22 cellular contexts compared by ENCODE assay signal in the genomic region with DNA sequence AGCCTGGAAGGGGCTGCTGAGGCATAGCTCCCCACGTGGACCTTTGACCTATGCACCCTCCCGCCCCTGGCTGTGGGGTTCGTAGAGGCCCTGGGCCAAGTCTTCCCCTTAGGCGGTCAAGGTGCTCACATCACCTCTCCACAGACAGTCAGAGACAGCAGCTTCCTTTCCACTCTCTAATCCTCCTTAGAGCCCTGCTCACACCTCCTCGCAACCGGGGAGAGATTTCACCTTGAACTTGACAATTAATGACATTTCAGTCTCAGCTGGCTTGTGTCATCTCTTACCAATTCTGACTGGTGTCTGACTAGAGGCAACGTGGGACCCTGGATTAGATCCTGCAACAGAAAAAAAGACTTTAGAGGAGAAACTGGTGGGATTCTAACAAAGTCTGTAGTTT.
A peak's percentile ranks its signal among the peaks of the same experiment; 100 is the strongest.
DNase-seq lines count a peak whose midpoint lies in the region; ATAC-seq, FAIRE-seq and TF ChIP-seq lines count a peak whose summit lies in the region.
"Had no signal": no experiment of that assay in that cellular context is flagged by ENCODE, and none has a peak within 500 bp of the region (broad histone marks: within the 10 kb centered on the region; RNA-seq: fewer than 3 reads in every experiment).

No MANE protein-coding gene starts in this region.

- H4K20me1 ChIP-seq in OCI-LY7 (ENCODE audit: insufficient read depth, low read length) (no peaks in the 10 kb centered on the region), neural cell (ENCODE audit: insufficient read depth) (no peaks in the 10 kb centered on the region)

- H3K9me2 ChIP-seq in OCI-LY7 (ENCODE audit: insufficient read depth, low read length) (no peaks in the 10 kb centered on the region), neural cell (ENCODE audit: insufficient read depth, low read length) (no peaks in the 10 kb centered on the region)

- TF ChIP-seq CTCF in OCI-LY7 (conservative IDR thresholded peaks at IDR 0.05; ENCODE audit: low read length) = no peak
- no peak for TF ChIP-seq CTCF in neural cell (IDR thresholded peaks at IDR 0.05; ENCODE audit: poor library complexity, severe bottlenecking)

- H3K9me3 ChIP-seq in OCI-LY7 (ENCODE audit: low read length) (peaks cover 8% of the 10 kb centered on the region), neural cell (ENCODE audit: low read length) (no peaks in the 10 kb centered on the region)
- H3K9me3 ChIP-seq: HAP-1, left lung, prostate gland, testis, uterus had no signal

- H3K79me2 ChIP-seq in OCI-LY7 (ENCODE audit: insufficient read depth, low read depth, low read length) (no peaks in the 10 kb centered on the region), neural cell (replicated peaks; ENCODE audit: insufficient read depth, low read length) (no peaks in the 10 kb centered on the region)

- H2AFZ ChIP-seq in OCI-LY7 (ENCODE audit: low read length) = peak overlapping the region; percentile 69
- H2AFZ ChIP-seq in neural cell (ENCODE audit: low read depth, low read length) = no peak overlapping the region

- no peak overlapping the region for H3K4me3 Mint-ChIP-seq in activated CD8-positive, alpha-beta memory T cell treated with anti-CD3 and anti-CD28 coated beads, Interleukin-2, amount 10 ng/mL, durations not matched to agents 7 days and 5 days
- H3K4me3 Mint-ChIP-seq in activated naive CD8-positive, alpha-beta T cell treated with anti-CD3 and anti-CD28 coated beads for 36 hours = no peak overlapping the region
- H3K4me3 Mint-ChIP-seq: immature natural killer cell had no signal

- H3K9ac ChIP-seq in neural cell (ENCODE audit: low read length) = peak overlapping the region; percentile 12

- CTCF ChIA-PET in activated CD8-positive, alpha-beta memory T cell treated with anti-CD3 and anti-CD28 coated beads, Interleukin-2, amount 10 ng/mL, durations not matched to agents 7 days and 5 days (lab: Charles Lee) = no interaction called here
- CTCF ChIA-PET in OCI-LY7 (lab: Charles Lee; ENCODE audit: unreplicated experiment) = no interaction called here

- POLR2A ChIA-PET in OCI-LY7 (lab: Charles Lee) = interaction anchor here (0.6 to 1.9 kb wide), 4 partner anchors 13 to 83 kb away, joined by 3 to 5 read pairs (median 4); no protein-coding TSS in a partner anchor

- H3K36me3 ChIP-seq in OCI-LY7 (ENCODE audit: insufficient read depth, low read length) = no peaks in the 10 kb centered on the region; the same call in 1 of the 2 replicates
- no peaks in the 10 kb centered on the region for H3K36me3 ChIP-seq in neural cell (ENCODE audit: insufficient read depth, low read length)
- H3K36me3 ChIP-seq: HAP-1, left lung, prostate gland, uterus had no signal

- ATAC-seq in activated CD8-positive, alpha-beta memory T cell treated with anti-CD3 and anti-CD28 coated beads, Interleukin-2, amount 10 ng/mL, durations not matched to agents 7 days and 5 days = no peak
- ATAC-seq: foreskin keratinocyte, left lung, SK-N-SH treated with all-trans-retinoic acid at 6 μM for 48 hours had no signal

- H3K36me3 Mint-ChIP-seq in activated CD8-positive, alpha-beta memory T cell treated with anti-CD3 and anti-CD28 coated beads, Interleukin-2, amount 10 ng/mL, durations not matched to agents 7 days and 5 days = no peaks in the 10 kb centered on the region
- H3K36me3 Mint-ChIP-seq in activated naive CD8-positive, alpha-beta T cell treated with anti-CD3 and anti-CD28 coated beads for 36 hours = no peaks in the 10 kb centered on the region
- H3K36me3 Mint-ChIP-seq: immature natural killer cell had no signal

- FAIRE-seq in HTR-8/SVneo (lab: Jason Lieb, UNC) = no peak
- FAIRE-seq: G401.6 had no signal

- H3K27me3 ChIP-seq in neural cell (ENCODE audit: insufficient read depth, low read depth, low read length) = no peaks in the 10 kb centered on the region
- H3K27me3 ChIP-seq: testis, uterus had no signal

- H3K27ac ChIP-seq in OCI-LY7 (ENCODE audit: low read depth, low read length, poor library complexity, severe bottlenecking) = no peak overlapping the region
- peak overlapping the region; percentile 34 for H3K27ac ChIP-seq in neural cell (ENCODE audit: low read length)
- H3K27ac ChIP-seq: C4-2B, foreskin keratinocyte, left lung, prostate gland, RWPE1, testis, uterus had no signal

- BruUV-seq in OCI-LY7 (replicated peaks; lab: Mats Ljungman, UMichigan) = no TSS peak

- H3K27me3 Mint-ChIP-seq in activated CD8-positive, alpha-beta memory T cell treated with anti-CD3 and anti-CD28 coated beads, Interleukin-2, amount 10 ng/mL, durations not matched to agents 7 days and 5 days = no peaks in the 10 kb centered on the region
- no peaks in the 10 kb centered on the region for H3K27me3 Mint-ChIP-seq in activated naive CD8-positive, alpha-beta T cell treated with anti-CD3 and anti-CD28 coated beads for 36 hours

- H3F3A ChIP-seq in neural cell (ENCODE audit: insufficient read depth, low read length, poor library complexity, severe bottlenecking) = no peaks in the 10 kb centered on the region

- H3K4me1 Mint-ChIP-seq in activated CD8-positive, alpha-beta memory T cell treated with anti-CD3 and anti-CD28 coated beads, Interleukin-2, amount 10 ng/mL, durations not matched to agents 7 days and 5 days = peaks cover 18% of the 10 kb centered on the region
- peaks cover 14% of the 10 kb centered on the region for H3K4me1 Mint-ChIP-seq in activated naive CD8-positive, alpha-beta T cell treated with anti-CD3 and anti-CD28 coated beads for 36 hours

- DNase-seq in activated CD8-positive, alpha-beta memory T cell treated with anti-CD3 and anti-CD28 coated beads, Interleukin-2, amount 10 ng/mL, durations not matched to agents 7 days and 5 days = no peak
- DNase-seq in activated CD8-positive, alpha-beta memory T cell treated with anti-CD3 and anti-CD28 coated beads, Interleukin-2, amount 50 U/mL, for 4 hours = no peak
- DNase-seq in OCI-LY7 (ENCODE audit: low spot score) (no peak), NCI-H2029 (lab: John Stamatoyannopoulos, UW) (no peak), HTR-8/SVneo (ENCODE audit: insufficient read length, low spot score) (no peak), SKM-1 (lab: John Stamatoyannopoulos, UW; ENCODE audit: unreplicated experiment) (no peak)
- no peak for DNase-seq in activated naive CD8-positive, alpha-beta T cell treated with anti-CD3 and anti-CD28 coated beads for 36 hours
- DNase-seq: activated gamma-delta T cell; anterior cingulate cortex; central memory CD4-positive, alpha-beta T cell; foreskin keratinocyte; immature natural killer cell; left lung; testis; uterus had no signal

- H3K4me2 ChIP-seq in OCI-LY7 (ENCODE audit: low read length) (peak overlapping the region; percentile 31; the same call in 1 of the 2 replicates), neural cell (ENCODE audit: low read length) (no peak overlapping the region)

- H3K4me1 ChIP-seq in OCI-LY7 (ENCODE audit: insufficient read depth, low read length, poor library complexity, severe bottlenecking) = peaks cover 26% of the 10 kb centered on the region
- H3K4me1 ChIP-seq: foreskin keratinocyte, HAP-1, left lung, prostate gland, testis, uterus had no signal

- no peaks in the 10 kb centered on the region for H3K9me3 Mint-ChIP-seq in activated CD8-positive, alpha-beta memory T cell treated with anti-CD3 and anti-CD28 coated beads, Interleukin-2, amount 10 ng/mL, durations not matched to agents 7 days and 5 days (ENCODE audit: low read depth)
- H3K9me3 Mint-ChIP-seq in activated naive CD8-positive, alpha-beta T cell treated with anti-CD3 and anti-CD28 coated beads for 36 hours = peaks cover 3% of the 10 kb centered on the region
- H3K9me3 Mint-ChIP-seq: immature natural killer cell had no signal

- intact Hi-C loops in OCI-LY7 (cut with micrococcal nuclease; ENCODE audit: unreplicated experiment) = no loop called here

- H3K4me3 ChIP-seq in OCI-LY7 (ENCODE audit: low read depth, low read length, poor library complexity, severe bottlenecking) (no peak overlapping the region), neural cell (ENCODE audit: low read length) (no peak overlapping the region)
- H3K4me3 ChIP-seq: HAP-1, left lung, prostate gland, testis, uterus had no signal

- H3K27ac Mint-ChIP-seq in activated CD8-positive, alpha-beta memory T cell treated with anti-CD3 and anti-CD28 coated beads, Interleukin-2, amount 10 ng/mL, durations not matched to agents 7 days and 5 days = peak overlapping the region; percentile 56
- peak overlapping the region; percentile 70 for H3K27ac Mint-ChIP-seq in activated naive CD8-positive, alpha-beta T cell treated with anti-CD3 and anti-CD28 coated beads for 36 hours
- H3K27ac Mint-ChIP-seq: immature natural killer cell had no signal

- no peak for TF ChIP-seq RAD21 in neural cell (conservative IDR thresholded peaks at IDR 0.05)

- TF ChIP-seq EP300 in neural cell (conservative IDR thresholded peaks at IDR 0.05; ENCODE audit: poor library complexity, severe bottlenecking) = no peak

TF ChIP-seq in neural cell, 6 proteins besides CTCF, POLR2A, EP300 and RAD21 (continues in another document):
- TF ChIP-seq TAF1 (IDR thresholded peaks at IDR 0.05; ENCODE audit: low read depth) (no peak), MXI1 (conservative IDR thresholded peaks at IDR 0.05; ENCODE audit: poor library complexity, severe bottlenecking) (no peak), REST (IDR thresholded peaks at IDR 0.05; ENCODE audit: borderline replicate concordance) (no peak), SMC3 (conservative IDR thresholded peaks at IDR 0.05; ENCODE audit: poor library complexity) (no peak), POLR2AphosphoS5 (IDR thresholded peaks at IDR 0.05) (no peak)
